In genomic region chr2:97996679-97997078, GRCh38 we compare ENCODE assay signal across 8 cellular contexts. TPM values are rescaled to one million over a fixed set of nuclear protein-coding genes. Genes with fewer than 3 reads are reported as not detected.
DNase-seq lines count a peak whose midpoint lies in the region; ATAC-seq and TF ChIP-seq lines count a peak whose summit lies in the region.

No MANE protein-coding gene starts in this region.

- no peaks in the 10 kb centered on the region for H3K27me3 Mint-ChIP-seq in T-helper 17 cell

- H3K27ac Mint-ChIP-seq in T-helper 17 cell: peak overlapping the region; percentile 74

- H3K4me3 ChIP-seq in GM12865 (ENCODE audit: low read depth, low read length): peak overlapping the region; percentile 90
- H3K4me3 ChIP-seq in fibroblast of the aortic adventitia (ENCODE audit: low read depth, low read length): peak overlapping the region; percentile 88
- peak overlapping the region; percentile 70 for H3K4me3 ChIP-seq in rectal smooth muscle tissue (ENCODE audit: low read length)

- peaks cover 9% of the 10 kb centered on the region for H3K4me1 ChIP-seq in rectal smooth muscle tissue (ENCODE audit: control insufficient read depth, insufficient read depth, low read length)

- no peak overlapping the region for H3K9ac ChIP-seq in rectal smooth muscle tissue (ENCODE audit: low read length)

- H3K36me3 Mint-ChIP-seq in T-helper 17 cell (ENCODE audit: low read depth): no peaks in the 10 kb centered on the region

- no peaks in the 10 kb centered on the region for H3K36me3 ChIP-seq in rectal smooth muscle tissue (ENCODE audit: control insufficient read depth, insufficient read depth, low read length)

- no peak for DNase-seq in GM12865 (ENCODE audit: low read depth)
- no peak for DNase-seq in T-helper 17 cell
- DNase-seq in fibroblast of the aortic adventitia (ENCODE audit: low read depth): no peak
- no peak for DNase-seq in omental fat pad (ENCODE audit: low spot score)
- DNase-seq in DMS53 treated with DMSO at 0.1 percent for 48 hours (lab: John Stamatoyannopoulos, UW; ENCODE audit: unreplicated experiment): no peak

- ATAC-seq in T-helper 17 cell: no peak
- ATAC-seq in GM19395 (IDR thresholded peaks at IDR 0.05; ENCODE audit: unreplicated experiment): no peak
- no peak for ATAC-seq in HG03095 (IDR thresholded peaks at IDR 0.05; ENCODE audit: unreplicated experiment)
- ATAC-seq in omental fat pad (ENCODE audit: low FRiP score): no peak

- TF ChIP-seq CTCF in GM12865 (IDR thresholded peaks at IDR 0.05; ENCODE audit: insufficient read depth, low read depth, low read length, missing control alignments) (no peak), fibroblast of the aortic adventitia (IDR thresholded peaks at IDR 0.05; ENCODE audit: insufficient read depth, low read length) (no peak), omental fat pad (IDR thresholded peaks at IDR 0.05) (no peak)

- no peak overlapping the region for H3K27ac ChIP-seq in rectal smooth muscle tissue (ENCODE audit: low read depth, low read length)

- H3K4me1 Mint-ChIP-seq in T-helper 17 cell: peaks cover 23% of the 10 kb centered on the region

- no peaks in the 10 kb centered on the region for H3K9me3 ChIP-seq in T-helper 17 cell (ENCODE audit: control insufficient read depth, low read length, poor library complexity, severe bottlenecking)

- H3K4me3 Mint-ChIP-seq in T-helper 17 cell: peak overlapping the region; percentile 81

- H3K27me3 ChIP-seq in rectal smooth muscle tissue (ENCODE audit: control insufficient read depth, insufficient read depth, low read length): no peaks in the 10 kb centered on the region

RNA-seq across cellular contexts. Expression of gene TMEM131, which starts 0.9 kb away (rescaled TPM):
- 10 to 100 TPM; 41.0 to 43.2 TPM for total RNA-seq in T-helper 17 cell
- total RNA-seq in fibroblast of the aortic adventitia (ENCODE audit: low replicate concordance): 11.9 and 45.1 TPM in 2 replicates
- 10 to 100 TPM; 24.1 to 44.6 (median 34.4) TPM for total RNA-seq in omental fat pad
